ENCODE assay signal across 27 cellular contexts in genomic region chr9:88690628-88691027, GRCh38.
"Had no signal": no experiment of that assay in that cellular context is flagged by ENCODE, and none has a peak within 500 bp of the region (broad histone marks: within the 10 kb centered on the region; RNA-seq: fewer than 3 reads in every experiment).

No MANE protein-coding gene starts in this region.

- H3K9me3 Mint-ChIP-seq: stimulated activated effector memory CD8-positive, alpha-beta T cell treated with anti-CD3 and anti-CD28 coated beads, Interleukin-12 subunit alpha, Interleukin-12 subunit beta, amount 100 ng/mL, for 72 hours; stimulated activated naive CD8-positive, alpha-beta T cell treated with anti-CD3 and anti-CD28 coated beads, Interleukin-15, amount 100 ng/mL, for 72 hours had no signal

- H3K27ac Mint-ChIP-seq: stimulated activated effector memory CD8-positive, alpha-beta T cell treated with anti-CD3 and anti-CD28 coated beads, Interleukin-12 subunit alpha, Interleukin-12 subunit beta, amount 100 ng/mL, for 72 hours; stimulated activated memory B cell treated with anti-CD40 and anti-IgM and Interleukin-4, amounts not matched to agents 10 μg/mL and 1 μg/mL and 100 μg/mL, for 72 hours; stimulated activated naive B cell treated with anti-CD40 and anti-IgM and Interleukin-4, amounts not matched to agents 10 μg/mL and 1 μg/mL and 100 μg/mL, for 72 hours; stimulated activated naive CD8-positive, alpha-beta T cell treated with anti-CD3 and anti-CD28 coated beads, Interleukin-15, amount 100 ng/mL, for 72 hours; stimulated activated naive CD8-positive, alpha-beta T cell treated with anti-CD3 and anti-CD28 coated beads, Interleukin-15, Interleukin-2, amounts not matched to agents 100 ng/mL and 50 ng/mL, for 24 hours; type B pancreatic cell had no signal

- H3K4me3 Mint-ChIP-seq: stimulated activated effector memory CD8-positive, alpha-beta T cell treated with anti-CD3 and anti-CD28 coated beads, Interleukin-12 subunit alpha, Interleukin-12 subunit beta, amount 100 ng/mL, for 72 hours; stimulated activated memory B cell treated with anti-CD40 and anti-IgM and Interleukin-4, amounts not matched to agents 10 μg/mL and 1 μg/mL and 100 μg/mL, for 72 hours; stimulated activated naive B cell treated with anti-CD40 and anti-IgM and Interleukin-4, amounts not matched to agents 10 μg/mL and 1 μg/mL and 100 μg/mL, for 72 hours; stimulated activated naive CD8-positive, alpha-beta T cell treated with anti-CD3 and anti-CD28 coated beads, Interleukin-15, amount 100 ng/mL, for 72 hours; stimulated activated naive CD8-positive, alpha-beta T cell treated with anti-CD3 and anti-CD28 coated beads, Interleukin-15, Interleukin-2, amounts not matched to agents 100 ng/mL and 50 ng/mL, for 24 hours; type B pancreatic cell had no signal

- H3K36me3 Mint-ChIP-seq: stimulated activated effector memory CD8-positive, alpha-beta T cell treated with anti-CD3 and anti-CD28 coated beads, Interleukin-12 subunit alpha, Interleukin-12 subunit beta, amount 100 ng/mL, for 72 hours; stimulated activated memory B cell treated with anti-CD40 and anti-IgM and Interleukin-4, amounts not matched to agents 10 μg/mL and 1 μg/mL and 100 μg/mL, for 72 hours; stimulated activated naive B cell treated with anti-CD40 and anti-IgM and Interleukin-4, amounts not matched to agents 10 μg/mL and 1 μg/mL and 100 μg/mL, for 72 hours; type B pancreatic cell had no signal

- H3K36me3 ChIP-seq: suprapubic skin, thoracic aorta, thyroid gland, tibial artery, tibial nerve, transverse colon, upper lobe of left lung, upper lobe of right lung, uterus, vagina had no signal

- H3K27me3 Mint-ChIP-seq: stimulated activated naive CD8-positive, alpha-beta T cell treated with anti-CD3 and anti-CD28 coated beads, Interleukin-15, amount 100 ng/mL, for 72 hours; type B pancreatic cell had no signal

- H3K27ac ChIP-seq: suprapubic skin, testis, thoracic aorta, thyroid gland, tibial artery, tibial nerve, transverse colon, upper lobe of right lung, uterus, vagina had no signal

- H3K9me3 ChIP-seq: suprapubic skin, testis, thoracic aorta, thyroid gland, tibial artery, transverse colon, upper lobe of left lung, upper lobe of right lung, uterus, vagina had no signal

- H3K4me3 ChIP-seq: suprapubic skin, testis, thoracic aorta, thyroid gland, tibial artery, tibial nerve, transverse colon, upper lobe of left lung, upper lobe of right lung, uterus, vagina had no signal

- H3K4me1 Mint-ChIP-seq: stimulated activated effector memory CD8-positive, alpha-beta T cell treated with anti-CD3 and anti-CD28 coated beads, Interleukin-12 subunit alpha, Interleukin-12 subunit beta, amount 100 ng/mL, for 72 hours; stimulated activated memory B cell treated with anti-CD40 and anti-IgM and Interleukin-4, amounts not matched to agents 10 μg/mL and 1 μg/mL and 100 μg/mL, for 72 hours; stimulated activated naive B cell treated with anti-CD40 and anti-IgM and Interleukin-4, amounts not matched to agents 10 μg/mL and 1 μg/mL and 100 μg/mL, for 72 hours; stimulated activated naive CD8-positive, alpha-beta T cell treated with anti-CD3 and anti-CD28 coated beads, Interleukin-15, amount 100 ng/mL, for 72 hours had no signal

- DNase-seq: stimulated activated CD4-positive, alpha-beta T cell treated with anti-CD3 and anti-CD28 coated beads, Interleukin-2, amount 100 ng/mL, for 48 hours; stimulated activated CD4-positive, alpha-beta T cell treated with anti-CD3 and anti-CD28 coated beads, Interleukin-4, amount 100 ng/mL, for 1 hour; stimulated activated CD4-positive, alpha-beta T cell treated with anti-CD3 and anti-CD28 coated beads, Interleukin-4, amount 100 ng/mL, for 24 hours; stimulated activated CD4-positive, alpha-beta T cell treated with anti-CD3 and anti-CD28 coated beads, Interleukin-4, amount 100 ng/mL, for 4 hours; stimulated activated CD8-positive, alpha-beta memory T cell treated with anti-CD3 and anti-CD28 coated beads, Interleukin-4, amount 100 ng/mL, for 48 hours; stimulated activated naive B cell treated with anti-CD40 and anti-IgM and Interleukin-4, amounts not matched to agents 10 μg/mL and 1 μg/mL and 100 μg/mL, for 72 hours; stimulated activated naive CD4-positive, alpha-beta T cell; stimulated activated naive CD4-positive, alpha-beta T cell treated with Interleukin-2 at 50 U/mL for 16 hours; stimulated activated naive CD8-positive, alpha-beta T cell treated with anti-CD3 and anti-CD28 coated beads, Interleukin-15, amount 100 ng/mL, for 72 hours; stimulated activated naive CD8-positive, alpha-beta T cell treated with anti-CD3 and anti-CD28 coated beads, Interleukin-15, Interleukin-2, amounts not matched to agents 100 U/mL and 50 U/mL, for 24 hours; substantia nigra; testis; thyroid gland; tibial artery; transverse colon; trophoblast cell; upper lobe of left lung; upper lobe of right lung; uterus had no signal

- H3K27me3 ChIP-seq: suprapubic skin, testis, thyroid gland, tibial artery, tibial nerve, transverse colon, upper lobe of left lung, upper lobe of right lung, uterus, vagina had no signal

- H3K4me1 ChIP-seq: suprapubic skin, testis, tibial nerve, transverse colon, upper lobe of left lung, upper lobe of right lung, uterus, vagina had no signal
